In genomic region chr5:148145916-148146315, GRCh38 we compare ENCODE assay signal across 14 cellular contexts. TPM values are rescaled to one million over a fixed set of nuclear protein-coding genes. Genes with fewer than 3 reads are reported as not detected.
A peak's percentile ranks its signal among the peaks of the same experiment; 100 is the strongest.
DNase-seq lines count a peak whose midpoint lies in the region; ATAC-seq and TF ChIP-seq lines count a peak whose summit lies in the region.
"Had no signal": no experiment of that assay in that cellular context is flagged by ENCODE, and none has a peak within 500 bp of the region (broad histone marks: within the 10 kb centered on the region; RNA-seq: fewer than 3 reads in every experiment).

No MANE protein-coding gene starts in this region.

- H2AFZ ChIP-seq in trophoblast cell (ENCODE audit: insufficient read depth, low read length, poor library complexity), result no peak overlapping the region

- H3K36me3 ChIP-seq in trophoblast cell (ENCODE audit: control insufficient read depth in 1 of 2, insufficient read depth in 2 of 2, low read length in 2 of 2), result no peaks in the 10 kb centered on the region
- H3K36me3 ChIP-seq: esophagus squamous epithelium had no signal

- CTCF ChIA-PET in activated CD8-positive, alpha-beta T cell treated with anti-CD3 and anti-CD28 coated beads for 36 hours (lab: Charles Lee), result interaction anchor here (0.6 kb wide), 1 partner anchor 957 kb away, joined by 3 read pairs; no protein-coding TSS in a partner anchor

- H3K79me2 ChIP-seq in trophoblast cell (ENCODE audit: control insufficient read depth, insufficient read depth, low read length, poor library complexity), result no peaks in the 10 kb centered on the region

- intact Hi-C loops in activated CD8-positive, alpha-beta T cell treated with anti-CD3 and anti-CD28 coated beads for 36 hours (cut with micrococcal nuclease), result no loop called here

- no peak overlapping the region for H4K8ac ChIP-seq in trophoblast cell (ENCODE audit: low read depth, low read length)

- H3K4me1 ChIP-seq in trophoblast cell (ENCODE audit: control insufficient read depth in 1 of 2, insufficient read depth in 2 of 2, low read length in 2 of 2), result peaks cover 0 to 5% of the 10 kb centered on the region in 2 experiments

- no peak overlapping the region for H4K91ac ChIP-seq in trophoblast cell (ENCODE audit: low read depth, low read length)

- no peak for TF ChIP-seq CTCF in fibroblast of villous mesenchyme (IDR thresholded peaks at IDR 0.05; ENCODE audit: insufficient read depth, low read depth, low read length)
- no peak for TF ChIP-seq CTCF in activated CD8-positive, alpha-beta T cell treated with anti-CD3 and anti-CD28 coated beads for 36 hours (IDR thresholded peaks at IDR 0.05)

- no peak overlapping the region for H3K23ac ChIP-seq in trophoblast cell (ENCODE audit: low read length)

- no peak for ATAC-seq in activated CD8-positive, alpha-beta T cell treated with anti-CD3 and anti-CD28 coated beads for 36 hours
- no peak for ATAC-seq in GM19023 (IDR thresholded peaks at IDR 0.05; ENCODE audit: unreplicated experiment)
- ATAC-seq: GM12878 had no signal

- H3K4me3 ChIP-seq in fibroblast of villous mesenchyme (ENCODE audit: low read depth, low read length), result no peak overlapping the region
- H3K4me3 ChIP-seq in trophoblast cell (ENCODE audit: low read depth, low read length), result no peak overlapping the region
- H3K4me3 ChIP-seq: esophagus squamous epithelium, GM12878 had no signal

- H3K4me3 Mint-ChIP-seq in immature natural killer cell, result no peak overlapping the region
- H3K4me3 Mint-ChIP-seq in activated CD8-positive, alpha-beta T cell treated with anti-CD3 and anti-CD28 coated beads for 36 hours, result no peak overlapping the region
- H3K4me3 Mint-ChIP-seq: CD14-positive monocyte had no signal

- H3K4ac ChIP-seq in trophoblast cell (ENCODE audit: low read depth, low read length), result no peak overlapping the region

- no peak overlapping the region for H3K4me2 ChIP-seq in trophoblast cell (ENCODE audit: low read length)

- H3K14ac ChIP-seq in trophoblast cell (ENCODE audit: low read length), result no peak overlapping the region

- no peak overlapping the region for H2BK5ac ChIP-seq in trophoblast cell (ENCODE audit: low read depth, low read length, poor library complexity)

- no peak overlapping the region for H2AK5ac ChIP-seq in trophoblast cell (ENCODE audit: low read length)

- no peaks in the 10 kb centered on the region for H3K27me3 ChIP-seq in trophoblast cell (ENCODE audit: insufficient read depth, low read length)
- H3K27me3 ChIP-seq: esophagus squamous epithelium had no signal

- DNase-seq in EL (peak; percentile 2), NCI-H774 (lab: John Stamatoyannopoulos, UW) (peak; percentile 26), fibroblast of villous mesenchyme (ENCODE audit: low read depth) (peak; percentile 8), trophoblast cell (peak; percentile 76 to 92), immature natural killer cell (no peak), ecto neural progenitor cell (ENCODE audit: low spot score) (no peak)
- no peak for DNase-seq in activated CD8-positive, alpha-beta T cell treated with anti-CD3 and anti-CD28 coated beads for 36 hours
- DNase-seq: amniotic stem cell; esophagus squamous epithelium; NCI-H2171; stimulated activated naive CD4-positive, alpha-beta T cell treated with Interleukin-2 at 50 U/mL for 16 hours had no signal

- no peak overlapping the region for H3K18ac ChIP-seq in trophoblast cell (ENCODE audit: low read length)

- no peaks in the 10 kb centered on the region for H3K9me3 ChIP-seq in trophoblast cell (ENCODE audit: insufficient read depth, low read depth, low read length)
- H3K9me3 ChIP-seq: esophagus squamous epithelium had no signal

- no peak overlapping the region for H3K27ac Mint-ChIP-seq in immature natural killer cell
- no peak overlapping the region for H3K27ac Mint-ChIP-seq in activated CD8-positive, alpha-beta T cell treated with anti-CD3 and anti-CD28 coated beads for 36 hours
- H3K27ac Mint-ChIP-seq: CD14-positive monocyte had no signal

- no peak overlapping the region for H2BK12ac ChIP-seq in trophoblast cell (ENCODE audit: low read length)

- H4K12ac ChIP-seq in trophoblast cell (ENCODE audit: low read depth, low read length), result no peak overlapping the region

- H3K4me1 Mint-ChIP-seq in immature natural killer cell, result no peaks in the 10 kb centered on the region
- no peaks in the 10 kb centered on the region for H3K4me1 Mint-ChIP-seq in activated CD8-positive, alpha-beta T cell treated with anti-CD3 and anti-CD28 coated beads for 36 hours (ENCODE audit: low read depth)
- H3K4me1 Mint-ChIP-seq: CD14-positive monocyte had no signal

- peaks cover 0 to 1% (median 0%) of the 10 kb centered on the region in 3 donors for H3K27me3 Mint-ChIP-seq in immature natural killer cell (ENCODE audit: low read depth in 3 of 3)
- peaks cover 2% of the 10 kb centered on the region for H3K27me3 Mint-ChIP-seq in activated CD8-positive, alpha-beta T cell treated with anti-CD3 and anti-CD28 coated beads for 36 hours

- H3K79me1 ChIP-seq in trophoblast cell (ENCODE audit: low read length), result peaks cover 6% of the 10 kb centered on the region

- H3K9me3 Mint-ChIP-seq in immature natural killer cell, result peaks cover 0 to 5% (median 2%) of the 10 kb centered on the region in 6 donors
- no peaks in the 10 kb centered on the region for H3K9me3 Mint-ChIP-seq in activated CD8-positive, alpha-beta T cell treated with anti-CD3 and anti-CD28 coated beads for 36 hours
- H3K9me3 Mint-ChIP-seq: CD14-positive monocyte had no signal

- H3K36me3 Mint-ChIP-seq in immature natural killer cell, result no peaks in the 10 kb centered on the region
- H3K36me3 Mint-ChIP-seq in activated CD8-positive, alpha-beta T cell treated with anti-CD3 and anti-CD28 coated beads for 36 hours (ENCODE audit: low read depth), result no peaks in the 10 kb centered on the region
- H3K36me3 Mint-ChIP-seq: CD14-positive monocyte had no signal

- no peak overlapping the region for H2BK120ac ChIP-seq in trophoblast cell (ENCODE audit: insufficient read depth, low read length, poor library complexity)

- H3K27ac ChIP-seq in trophoblast cell (ENCODE audit: low read depth, low read length), result no peak overlapping the region
- H3K27ac ChIP-seq: esophagus squamous epithelium had no signal

- POLR2A ChIA-PET in activated CD8-positive, alpha-beta T cell treated with anti-CD3 and anti-CD28 coated beads for 36 hours (lab: Charles Lee), result no interaction called here

- no peak overlapping the region for H3K9ac ChIP-seq in trophoblast cell (ENCODE audit: low read length)

RNA-seq across cellular contexts. Expression of gene SPINK14, which starts 22.4 kb away (rescaled TPM):
- total RNA-seq in fibroblast of villous mesenchyme, result not detected in 2 replicates
- polyA plus RNA-seq in trophoblast cell (2013), result not detected in 2 replicates
- not detected for polyA plus RNA-seq in immature natural killer cell
- not detected for total RNA-seq in activated CD8-positive, alpha-beta T cell treated with anti-CD3 and anti-CD28 coated beads for 36 hours
- total RNA-seq: esophagus squamous epithelium, GM12878 had no signal
- polyA plus RNA-seq: CD14-positive monocyte, GM12878 had no signal

RNA-seq across cellular contexts. Expression of gene SPINK6, which starts 56.9 kb away (rescaled TPM):
- total RNA-seq in fibroblast of villous mesenchyme, result not detected in 2 replicates
- polyA plus RNA-seq in trophoblast cell (2013), result not detected in 2 replicates
- not detected for polyA plus RNA-seq in immature natural killer cell
- total RNA-seq in activated CD8-positive, alpha-beta T cell treated with anti-CD3 and anti-CD28 coated beads for 36 hours, result not detected
- total RNA-seq: GM12878 had no signal
- polyA plus RNA-seq: CD14-positive monocyte, GM12878 had no signal

Comparison
In these comparisons a context has a peak if more than half of its experiments do, and no peak if none do; other contexts are left out.
1. DNase-seq: peak in EL (single experiment), NCI-H774 (single experiment), fibroblast of villous mesenchyme (single experiment) and trophoblast cell (2 of 2); none in immature natural killer cell (0 of 3), activated CD8-positive, alpha-beta T cell treated with anti-CD3 and anti-CD28 coated beads for 36 hours (single experiment) and ecto neural progenitor cell (single experiment).